ENCODE assay signal across 24 cellular contexts in genomic region chr11:74479340-74480123, GRCh38. TPM values are rescaled to one million over a fixed set of nuclear protein-coding genes. Genes with fewer than 3 reads are reported as not detected.
A peak's percentile ranks its signal among the peaks of the same experiment; 100 is the strongest.
DNase-seq lines count a peak whose midpoint lies in the region; ATAC-seq, FAIRE-seq and TF ChIP-seq lines count a peak whose summit lies in the region.
"Had no signal": no experiment of that assay in that cellular context is flagged by ENCODE, and none has a peak within 500 bp of the region (broad histone marks: within the 10 kb centered on the region; RNA-seq: fewer than 3 reads in every experiment).

No MANE protein-coding gene starts in this region.

- no peak overlapping the region for H3K14ac ChIP-seq in mesenchymal stem cell (ENCODE audit: low read length in 2 of 2)

- intact Hi-C loops in HCT116 (cut with micrococcal nuclease): no loop called here

- H3K18ac ChIP-seq in mesenchymal stem cell (ENCODE audit: low read depth in 1 of 2, low read length in 2 of 2): no peak overlapping the region

- H3K79me1 ChIP-seq in mesenchymal stem cell (replicated peaks; ENCODE audit: low read length, poor library complexity, severe bottlenecking): no peaks in the 10 kb centered on the region

- H2BK15ac ChIP-seq in mesenchymal stem cell (ENCODE audit: low read depth, poor library complexity, severe bottlenecking): no peak overlapping the region

- no peaks in the 10 kb centered on the region for H3K27me3 ChIP-seq in HCT116 (ENCODE audit: insufficient read depth, low read length)
- peaks cover 0 to 15% of the 10 kb centered on the region in 2 experiments for H3K27me3 ChIP-seq in mesenchymal stem cell (ENCODE audit: control insufficient read depth in 1 of 2, insufficient read depth in 1 of 2, low read length in 2 of 2)
- peaks cover 6% of the 10 kb centered on the region; the same call in 1 of the 2 replicates for H3K27me3 ChIP-seq in SK-N-SH (ENCODE audit: insufficient read depth)

- TF ChIP-seq RAD21 in A549 (conservative IDR thresholded peaks at IDR 0.05 in 1 of 2, IDR thresholded peaks at IDR 0.05 in 1 of 2): no peak
- no peak for TF ChIP-seq RAD21 in HCT116 (IDR thresholded peaks at IDR 0.05; ENCODE audit: low read depth)
- no peak for TF ChIP-seq RAD21 in SK-N-SH (IDR thresholded peaks at IDR 0.05; ENCODE audit: low read length)

- POLR2A ChIA-PET in A549 (lab: Yijun Ruan, JAX) (no interaction called here), HCT116 (lab: Charles Lee) (no interaction called here), SK-N-SH (lab: Yijun Ruan, JAX) (no interaction called here)

- no peak for TF ChIP-seq POLR2A in A549 (IDR thresholded peaks at IDR 0.05; ENCODE audit: low read length)
- no peak for TF ChIP-seq POLR2A in HCT116 (IDR thresholded peaks at IDR 0.05; ENCODE audit: borderline replicate concordance, extremely low read depth, insufficient read depth, insufficient read length)

- no peak overlapping the region for H3K4me2 ChIP-seq in A549
- no peak overlapping the region for H3K4me2 ChIP-seq in HCT116 (ENCODE audit: low read length)
- no peak overlapping the region for H3K4me2 ChIP-seq in mesenchymal stem cell (ENCODE audit: low read length, poor library complexity, severe bottlenecking)
- H3K4me2 ChIP-seq in SK-N-SH: no peak overlapping the region

- H3K9me2 ChIP-seq in HCT116 (ENCODE audit: insufficient read depth): no peaks in the 10 kb centered on the region
- H3K9me2 ChIP-seq in SK-N-SH: no peaks in the 10 kb centered on the region

- H3F3A ChIP-seq in SK-N-SH (replicated peaks; ENCODE audit: insufficient read depth): no peaks in the 10 kb centered on the region

- H4K20me1 ChIP-seq in HCT116 (ENCODE audit: insufficient read depth) (no peaks in the 10 kb centered on the region), SK-N-SH (ENCODE audit: insufficient read depth) (no peaks in the 10 kb centered on the region)

- no TSS peak for BruUV-seq in HCT116 (replicated peaks; lab: Mats Ljungman, UMichigan)

- 72% methylated on average over 9 of the region's 9 CpGs for WGBS in A549 (ENCODE audit: missing lambda C conversion rate)
- 93% methylated on average over 7 of the region's 9 CpGs for WGBS in mesenchymal stem cell
- WGBS in SK-N-SH (ENCODE audit: low lambda C conversion rate): 82% methylated on average over 9 of the region's 9 CpGs

- H3K36me3 ChIP-seq in HCT116 (ENCODE audit: control insufficient read depth in 1 of 2, insufficient read depth in 2 of 2, low read length in 2 of 2) (no peaks in the 10 kb centered on the region), SK-N-MC (ENCODE audit: insufficient read depth, low read length) (no peaks in the 10 kb centered on the region), mesenchymal stem cell (ENCODE audit: control insufficient read depth in 1 of 2, insufficient read depth in 2 of 2, low read depth in 1 of 2, low read length in 2 of 2) (no peaks in the 10 kb centered on the region), SK-N-SH (replicated peaks in 1 of 2; ENCODE audit: control insufficient read depth in 1 of 2, insufficient read depth in 2 of 2, low read length in 1 of 2) (no peaks in the 10 kb centered on the region)

- TF ChIP-seq EP300 in A549 (IDR thresholded peaks at IDR 0.05) (no peak), SK-N-SH (IDR thresholded peaks at IDR 0.05; ENCODE audit: borderline replicate concordance in 1 of 2, low read depth in 1 of 2, low read length in 1 of 2) (no peak)

- H3K9ac ChIP-seq in HCT116 (ENCODE audit: low read length) (no peak overlapping the region), SK-N-MC (ENCODE audit: insufficient read length) (no peak overlapping the region), mesenchymal stem cell (ENCODE audit: low read length) (no peak overlapping the region), SK-N-SH (no peak overlapping the region)

- no peak overlapping the region for H2BK5ac ChIP-seq in mesenchymal stem cell (ENCODE audit: low read depth, low read length, poor library complexity, severe bottlenecking)

- no peak for ATAC-seq in A549
- no peak for ATAC-seq in HCT116
- ATAC-seq in GM18511 (IDR thresholded peaks at IDR 0.05; ENCODE audit: unreplicated experiment): no peak

- no peak for FAIRE-seq in A549 (lab: Jason Lieb, UNC)
- FAIRE-seq: D721Med, GM18507 had no signal

- DNase-seq in A549 (ENCODE audit: low read depth in 1 of 2, low spot score in 1 of 2) (no peak), HCT116 (ENCODE audit: low read depth, low spot score) (no peak), SK-N-MC (ENCODE audit: low read depth, low spot score) (no peak), mesenchymal stem cell (no peak), H4 (ENCODE audit: low spot score) (no peak), SK-N-SH (no peak)
- DNase-seq: CD8-positive, alpha-beta memory T cell; DMS53; GDM1; H9; Kasumi-1; NCI-H1417; NCI-H187; NCI-H446; NCI-H526 treated with DMSO at 0.1 percent for 48 hours; Right ventricle myocardium superior; T-helper 1 cell had no signal

- H3K4me1 ChIP-seq in A549 (0 out of 3 replicates have a peak, but pooled peaks cover 6% of the 10 kb centered on the region), HCT116 (ENCODE audit: control insufficient read depth in 1 of 2, insufficient read depth in 2 of 2, low read length in 2 of 2) (no peaks in the 10 kb centered on the region), mesenchymal stem cell (ENCODE audit: control insufficient read depth, insufficient read depth, low read depth, low read length) (no peaks in the 10 kb centered on the region), SK-N-SH (ENCODE audit: control insufficient read depth in 1 of 2, insufficient read depth in 2 of 2, low read depth in 1 of 2, low read length in 1 of 2) (no peaks in the 10 kb centered on the region)

- H3K27ac ChIP-seq in A549: no peak overlapping the region
- H3K27ac ChIP-seq in HCT116 (ENCODE audit: low read depth, low read length): no peak overlapping the region
- H3K27ac ChIP-seq in SK-N-MC: peak overlapping the region; percentile 27; the same call in 1 of the 2 replicates
- H3K27ac ChIP-seq in mesenchymal stem cell (ENCODE audit: low read length, poor library complexity, severe bottlenecking): no peak overlapping the region
- no peak overlapping the region for H3K27ac ChIP-seq in SK-N-SH (ENCODE audit: low read depth in 2 of 2, low read length in 1 of 2)
- H3K27ac ChIP-seq: C4-2B, HL-60 had no signal

- H3K4ac ChIP-seq in mesenchymal stem cell (ENCODE audit: low read depth in 1 of 2, low read length in 2 of 2): no peak overlapping the region

- RAD21 ChIA-PET in HCT116 (lab: Charles Lee; ENCODE audit: low non-redundant PET in 1 of 2, low total read pairs in 2 of 2, uncharacterized antibody in 2 of 2, unreplicated experiment in 2 of 2): no interaction called here

- no peak overlapping the region for H2BK120ac ChIP-seq in mesenchymal stem cell (ENCODE audit: low read depth, low read length)

- no peak overlapping the region for H4K8ac ChIP-seq in mesenchymal stem cell (ENCODE audit: low read length)

- H2BK12ac ChIP-seq in mesenchymal stem cell (ENCODE audit: low read length in 2 of 2): no peak overlapping the region

- TF ChIP-seq CTCF in A549 (IDR thresholded peaks at IDR 0.05) (no peak), HCT116 (IDR thresholded peaks at IDR 0.05 in 2 of 3, conservative IDR thresholded peaks at IDR 0.05 in 1 of 3; ENCODE audit: borderline replicate concordance in 1 of 3, insufficient read depth in 1 of 3, low read depth in 2 of 3, low read length in 2 of 3) (no peak), SK-N-SH (IDR thresholded peaks at IDR 0.05) (no peak)

- peak overlapping the region; percentile 39 for H4K91ac ChIP-seq in mesenchymal stem cell (ENCODE audit: low read length)

- no peaks in the 10 kb centered on the region for H3K9me3 ChIP-seq in A549
- H3K9me3 ChIP-seq in HCT116 (ENCODE audit: control insufficient read depth in 1 of 2, insufficient read depth in 1 of 2, low read depth in 1 of 2, low read length in 2 of 2): no peaks in the 10 kb centered on the region
- H3K9me3 ChIP-seq in SK-N-MC (ENCODE audit: low read depth, low read length): no peaks in the 10 kb centered on the region
- no peaks in the 10 kb centered on the region for H3K9me3 ChIP-seq in mesenchymal stem cell (ENCODE audit: control insufficient read depth, low read length)
- no peaks in the 10 kb centered on the region for H3K9me3 ChIP-seq in SK-N-SH

- no peak overlapping the region for H3K23ac ChIP-seq in mesenchymal stem cell (ENCODE audit: low read length in 2 of 2)

- H3K4me3 ChIP-seq in A549 (no peak overlapping the region), HCT116 (replicated peaks in 1 of 2; ENCODE audit: low read depth in 1 of 2, low read length in 2 of 2) (no peak overlapping the region), SK-N-MC (no peak overlapping the region), mesenchymal stem cell (ENCODE audit: insufficient read depth in 1 of 2, low read depth in 1 of 2, low read length in 2 of 2) (no peak overlapping the region), SK-N-SH (ENCODE audit: low read depth in 2 of 2, low read length in 1 of 2) (no peak overlapping the region)

- CTCF ChIA-PET in A549 (lab: Yijun Ruan, JAX) (interaction anchor here (1.2 to 2.9 kb wide), 3 partner anchors 26 to 248 kb away, joined by 4 to 8 read pairs (median 8); no protein-coding TSS in a partner anchor), HCT116 (lab: Charles Lee) (no interaction called here), SK-N-SH (lab: Yijun Ruan, JAX) (interaction anchor here (0.6 to 1.1 kb wide), 3 partner anchors 16 to 247 kb away, joined by 3 read pairs; no protein-coding TSS in a partner anchor)

- H2AK5ac ChIP-seq in mesenchymal stem cell (ENCODE audit: low read length, severe bottlenecking): no peak overlapping the region

- H2AFZ ChIP-seq in HCT116 (ENCODE audit: low read depth, low read length, poor library complexity, severe bottlenecking) (peak overlapping the region; percentile 57), mesenchymal stem cell (ENCODE audit: low read depth, low read length) (no peak overlapping the region), SK-N-SH (ENCODE audit: low read depth) (no peak overlapping the region)

- H3K79me2 ChIP-seq in HCT116 (ENCODE audit: insufficient read depth, low read length) (no peaks in the 10 kb centered on the region), SK-N-SH (ENCODE audit: insufficient read depth) (no peaks in the 10 kb centered on the region)

RNA-seq across cellular contexts. Expression of gene KCNE3, which starts 12.2 kb away (rescaled TPM):
- polyA plus RNA-seq in A549 (2011; rRNA removed) (0.56 and 0.70 TPM in 2 replicates), A549 (2017; fragmentation: RNase III; extraction: RNeasy Plus Mini Kit Qiagen cat#74134 plus additional on column Dnase treatment) (0.20 to 0.34 TPM (median 0.23 TPM) in 3 replicates), SK-N-SH (2012; rRNA removed) (not detected in 2 replicates)
- polyA plus RNA-seq in A549 (2012; cell fraction: cytosol; rRNA removed): 0.03 and 0.05 TPM in 2 replicates
- polyA plus RNA-seq in A549 (2012; cell fraction: nucleus; rRNA removed): not detected in 2 replicates
- polyA minus RNA-seq in A549 (2011; rRNA and poly(A)+ RNA removed): 0.41 and 0.78 TPM in 2 replicates
- not detected for total RNA-seq in HCT116 (2021; ENCODE audit: unreplicated experiment)
- not detected in 2 replicates for polyA plus RNA-seq in HCT116 (2012)
- polyA plus RNA-seq in mesenchymal stem cell (2013, experiment 1 of 2): 0.50 TPM
- polyA plus RNA-seq in mesenchymal stem cell (2013, experiment 2 of 2): 0.51 TPM
- 0.08 TPM in 1 of 2 replicates, not detected in the other for total RNA-seq in H4 (2014; rRNA removed; shearing (Covaris generic))
- not detected in 2 replicates for polyA plus RNA-seq in SK-N-SH (2012; cell fraction: cytosol; rRNA removed)
- polyA plus RNA-seq in SK-N-SH (2012; cell fraction: nucleus; rRNA removed): not detected in 2 replicates
- total RNA-seq: A172, MCF 10A had no signal
- polyA plus RNA-seq: CD8-positive, alpha-beta memory T cell had no signal

RNA-seq across cellular contexts. Expression of gene LIPT2, which starts 14.0 kb away (rescaled TPM):
- 9.8 and 12.9 TPM in 2 replicates for polyA plus RNA-seq in A549 (2011; rRNA removed)
- 5.8 and 8.5 TPM in 2 replicates for polyA plus RNA-seq in A549 (2012; cell fraction: cytosol; rRNA removed)
- 2.9 and 6.7 TPM in 2 replicates for polyA plus RNA-seq in A549 (2012; cell fraction: nucleus; rRNA removed)
- 3.8 to 4.9 TPM (median 4.8 TPM) in 3 replicates for polyA plus RNA-seq in A549 (2017; fragmentation: RNase III; extraction: RNeasy Plus Mini Kit Qiagen cat#74134 plus additional on column Dnase treatment)
- 7.9 and 10.2 TPM in 2 replicates for polyA minus RNA-seq in A549 (2011; rRNA and poly(A)+ RNA removed)
- total RNA-seq in HCT116 (2021; ENCODE audit: unreplicated experiment): 3.4 TPM
- polyA plus RNA-seq in HCT116 (2012): 3.3 and 3.6 TPM in 2 replicates
- polyA plus RNA-seq in mesenchymal stem cell (2013, experiment 1 of 2): 1.1 TPM
- polyA plus RNA-seq in mesenchymal stem cell (2013, experiment 2 of 2): 1.1 TPM
- 8.7 and 10.3 TPM in 2 replicates for total RNA-seq in H4 (2014; rRNA removed; shearing (Covaris generic))
- 4.6 and 5.3 TPM in 2 replicates for polyA plus RNA-seq in SK-N-SH (2012; rRNA removed)
- polyA plus RNA-seq in SK-N-SH (2012; cell fraction: cytosol; rRNA removed): 3.2 and 4.3 TPM in 2 replicates
- 3.1 and 3.2 TPM in 2 replicates for polyA plus RNA-seq in SK-N-SH (2012; cell fraction: nucleus; rRNA removed)
